Comparison of ENCODE assay signal across 12 cellular contexts in the genomic region with DNA sequence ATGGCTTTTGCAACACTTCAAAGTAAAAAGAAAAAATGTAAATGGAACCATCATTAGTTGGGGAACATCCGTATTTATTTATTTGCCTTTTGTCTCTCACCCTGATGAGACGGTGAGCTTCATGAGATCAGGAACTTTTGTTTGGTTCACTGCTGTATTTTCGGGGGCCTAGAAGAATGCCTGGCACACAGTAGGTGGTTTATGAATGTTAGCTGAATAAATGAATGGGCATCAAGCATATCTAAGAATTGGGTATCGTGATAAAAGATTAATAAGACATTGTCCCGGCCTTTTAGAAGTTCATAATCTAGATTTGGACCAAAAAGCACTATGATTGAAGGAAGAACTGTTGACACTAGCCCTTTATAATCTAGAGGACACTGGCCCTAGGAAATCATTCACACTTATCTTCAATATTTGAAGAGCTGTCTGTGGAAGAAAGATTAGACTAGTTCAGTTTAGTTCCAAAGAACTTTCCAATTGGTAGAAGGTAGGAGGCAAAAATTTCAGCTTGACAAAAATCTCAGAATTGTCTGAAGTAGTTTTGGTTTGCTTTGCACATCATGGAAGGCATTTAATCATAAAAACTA.
"Had no signal": no experiment of that assay in that cellular context is flagged by ENCODE, and none has a peak within 500 bp of the region (broad histone marks: within the 10 kb centered on the region; RNA-seq: fewer than 3 reads in every experiment).

No MANE protein-coding gene starts in this region.

- H3K4me3 ChIP-seq: PC-9, SJCRH30, SK-N-MC had no signal

- H2AFZ ChIP-seq: PC-9 had no signal

- H3K9me3 ChIP-seq: SJCRH30 had no signal

- H3K4me1 ChIP-seq: SJCRH30 had no signal

- H3K36me3 ChIP-seq: SJCRH30 had no signal

- DNase-seq: NCI-H1092, NCI-H1417 treated with DMSO at 0.1 percent for 48 hours, NCI-H1436 treated with DMSO at 0.1 percent for 48 hours, NCI-H187 treated with DMSO at 0.1 percent for 48 hours, NCI-H524 treated with DMSO at 0.1 percent for 48 hours, SIG-M5 had no signal

- H3K4me2 ChIP-seq: PC-9 had no signal

- ATAC-seq: Right ventricle myocardium inferior had no signal

- FAIRE-seq: RCC 7860 had no signal

- H3K27me3 ChIP-seq: SJCRH30 had no signal

- H3K27ac ChIP-seq: PC-9, RWPE1, SJCRH30, SK-N-MC had no signal
